ENCODE assay signal across 12 cellular contexts in the genomic region with DNA sequence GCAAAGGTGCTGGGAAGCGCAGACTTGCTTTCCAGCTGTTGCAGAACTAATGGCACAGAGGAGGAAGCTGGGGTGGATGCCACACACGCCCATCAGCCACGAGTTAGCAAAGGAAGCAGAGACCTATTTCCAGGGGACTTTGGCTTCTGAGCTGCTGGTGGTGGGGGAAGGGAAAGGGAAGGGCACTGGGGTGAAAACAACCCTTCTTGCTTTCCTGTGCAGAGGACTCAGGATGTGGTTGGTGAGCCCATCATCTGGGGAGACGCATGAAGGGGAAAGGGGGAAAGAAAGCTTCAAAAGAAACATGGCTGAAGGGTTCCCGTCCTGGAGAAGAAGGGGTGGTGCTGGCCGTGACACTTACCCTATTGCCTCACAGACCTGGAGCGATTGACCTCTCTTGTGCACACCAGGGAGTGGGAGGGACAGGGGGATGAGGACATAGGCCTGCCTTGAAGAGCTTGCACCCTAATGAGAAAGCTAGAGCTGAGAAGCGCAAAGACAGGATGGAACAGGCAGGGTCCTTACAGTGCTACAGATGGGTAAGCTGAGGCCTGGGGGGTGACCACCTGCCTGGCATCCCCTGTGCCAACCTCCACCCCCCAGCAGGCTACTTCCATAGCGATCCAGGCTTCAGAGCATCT.
A peak's percentile ranks its signal among the peaks of the same experiment; 100 is the strongest.
DNase-seq lines count a peak whose midpoint lies in the region; ATAC-seq and TF ChIP-seq lines count a peak whose summit lies in the region.
"Had no signal": no experiment of that assay in that cellular context is flagged by ENCODE, and none has a peak within 500 bp of the region (broad histone marks: within the 10 kb centered on the region; RNA-seq: fewer than 3 reads in every experiment).

No MANE protein-coding gene starts in this region.

- H3K4me3 Mint-ChIP-seq in CD4-positive, alpha-beta T cell = peak overlapping the region; percentile 43
- peak overlapping the region; percentile 16 for H3K4me3 Mint-ChIP-seq in central memory CD8-positive, alpha-beta T cell
- peak overlapping the region; percentile 35 to 78 (median 70) for H3K4me3 Mint-ChIP-seq in naive thymus-derived CD8-positive, alpha-beta T cell
- H3K4me3 Mint-ChIP-seq: memory B cell had no signal

- ATAC-seq in CD4-positive, alpha-beta T cell (ENCODE audit: poor library complexity) = peak; percentile 79
- ATAC-seq in central memory CD8-positive, alpha-beta T cell (replicated peaks; ENCODE audit: extremely low read depth, poor library complexity, severe bottlenecking) = no peak
- peak; percentile 51 to 57 for ATAC-seq in naive thymus-derived CD8-positive, alpha-beta T cell
- ATAC-seq in GM21447 (IDR thresholded peaks at IDR 0.05; ENCODE audit: unreplicated experiment) (no peak), HG03457 (IDR thresholded peaks at IDR 0.05; ENCODE audit: unreplicated experiment) (no peak)

- H3K36me3 Mint-ChIP-seq in CD4-positive, alpha-beta T cell (ENCODE audit: low read depth) = peaks cover 7% of the 10 kb centered on the region
- peaks cover 4% of the 10 kb centered on the region for H3K36me3 Mint-ChIP-seq in central memory CD8-positive, alpha-beta T cell (ENCODE audit: insufficient read depth)
- H3K36me3 Mint-ChIP-seq in naive thymus-derived CD8-positive, alpha-beta T cell = peaks cover 0 to 12% (median 7%) of the 10 kb centered on the region in 3 donors
- H3K36me3 Mint-ChIP-seq: IgD-negative memory B cell had no signal

- DNase-seq in CD4-positive, alpha-beta T cell = peak in 4 of 10 experiments; percentile 18 to 43 (median 40)
- peak; percentile 79 for DNase-seq in MV-4-11 (lab: John Stamatoyannopoulos, UW)
- DNase-seq in central memory CD8-positive, alpha-beta T cell (ENCODE audit: low spot score in 2 of 2) = no peak
- DNase-seq in naive thymus-derived CD8-positive, alpha-beta T cell = peak in 4 of 10 donors; percentile 35 to 71 (median 62)
- no peak for DNase-seq in activated CD8-positive, alpha-beta memory T cell treated with anti-CD3 and anti-CD28 coated beads, Interleukin-2, amount 50 U/mL, for 4 hours
- DNase-seq in GM10248 (ENCODE audit: extremely low spot score) = no peak
- DNase-seq: thyroid gland, WERI-Rb-1 had no signal

- H3K27ac ChIP-seq in CD4-positive, alpha-beta T cell (ENCODE audit: low read depth, low read length) = no peak overlapping the region
- H3K27ac ChIP-seq: thyroid gland, WERI-Rb-1 had no signal

- no peaks in the 10 kb centered on the region for H3K27me3 Mint-ChIP-seq in CD4-positive, alpha-beta T cell
- no peaks in the 10 kb centered on the region for H3K27me3 Mint-ChIP-seq in central memory CD8-positive, alpha-beta T cell
- no peaks in the 10 kb centered on the region for H3K27me3 Mint-ChIP-seq in naive thymus-derived CD8-positive, alpha-beta T cell

- H3K27me3 ChIP-seq in CD4-positive, alpha-beta T cell (ENCODE audit: control insufficient read depth, insufficient read depth, low read length) = no peaks in the 10 kb centered on the region
- H3K27me3 ChIP-seq: thyroid gland had no signal

- no peaks in the 10 kb centered on the region for H3K9me3 ChIP-seq in CD4-positive, alpha-beta T cell (ENCODE audit: control insufficient read depth, low read length)
- H3K9me3 ChIP-seq: thyroid gland had no signal

- POLR2A ChIA-PET in CD4-positive, alpha-beta T cell (lab: Charles Lee) = interaction anchor here (0.5 to 6.1 kb wide), 16 partner anchors 11 to 395 kb away, joined by 3 to 57 read pairs (median 4); no protein-coding TSS in a partner anchor
- POLR2A ChIA-PET in naive thymus-derived CD8-positive, alpha-beta T cell (lab: Charles Lee) = interaction anchor here (0.9 to 2.0 kb wide), 8 partner anchors 9 to 193 kb away, joined by 3 to 8 read pairs (median 4); no protein-coding TSS in a partner anchor
- POLR2A ChIA-PET in GM10248 (lab: Yijun Ruan, JAX) = no interaction called here

- peak overlapping the region; percentile 73 for H3K27ac Mint-ChIP-seq in CD4-positive, alpha-beta T cell
- H3K27ac Mint-ChIP-seq in central memory CD8-positive, alpha-beta T cell (ENCODE audit: low read depth) = peak overlapping the region; percentile 47
- H3K27ac Mint-ChIP-seq in naive thymus-derived CD8-positive, alpha-beta T cell = peak overlapping the region; percentile 23 to 90 (median 72)
- H3K27ac Mint-ChIP-seq: IgD-negative memory B cell, memory B cell had no signal

- CTCF ChIA-PET in CD4-positive, alpha-beta T cell (lab: Charles Lee) = no interaction called here
- CTCF ChIA-PET in GM10248 (lab: Yijun Ruan, JAX) = no interaction called here

- no peak for TF ChIP-seq CTCF in CD4-positive, alpha-beta T cell (IDR thresholded peaks at IDR 0.05)
- TF ChIP-seq CTCF in GM10248 (IDR thresholded peaks at IDR 0.05; ENCODE audit: control extremely low read depth, extremely low read depth, low read depth, missing control alignments) = no peak

- H3K9me3 Mint-ChIP-seq in CD4-positive, alpha-beta T cell = peaks cover 3% of the 10 kb centered on the region
- no peaks in the 10 kb centered on the region for H3K9me3 Mint-ChIP-seq in central memory CD8-positive, alpha-beta T cell
- peaks cover 0 to 13% (median 12%) of the 10 kb centered on the region in 9 donors for H3K9me3 Mint-ChIP-seq in naive thymus-derived CD8-positive, alpha-beta T cell

- H3K4me1 Mint-ChIP-seq in CD4-positive, alpha-beta T cell (ENCODE audit: low read depth) = peaks cover 69% of the 10 kb centered on the region
- H3K4me1 Mint-ChIP-seq in central memory CD8-positive, alpha-beta T cell = peaks cover 70% of the 10 kb centered on the region
- H3K4me1 Mint-ChIP-seq in naive thymus-derived CD8-positive, alpha-beta T cell = peaks cover 40 to 61% (median 58%) of the 10 kb centered on the region in 4 donors

- intact Hi-C loops in CD4-positive, alpha-beta T cell (cut with DNase I, micrococcal nuclease) = no loop called here

Comparison
In these comparisons a context has a peak if more than half of its experiments do, and no peak if none do; other contexts are left out.
1. ATAC-seq: peak in CD4-positive, alpha-beta T cell (single experiment) and naive thymus-derived CD8-positive, alpha-beta T cell (2 of 2); none in central memory CD8-positive, alpha-beta T cell (single experiment), GM21447 (single experiment) and HG03457 (single experiment).
2. H3K4me3 Mint-ChIP-seq: peak in every context shown above with its lines; median percentile 70 in naive thymus-derived CD8-positive, alpha-beta T cell; 43 in CD4-positive, alpha-beta T cell; 16 in central memory CD8-positive, alpha-beta T cell.
3. Peak in every context shown above with its lines, with median percentiles within 50 percentile points of each other: H3K27ac Mint-ChIP-seq.